In the genomic region with DNA sequence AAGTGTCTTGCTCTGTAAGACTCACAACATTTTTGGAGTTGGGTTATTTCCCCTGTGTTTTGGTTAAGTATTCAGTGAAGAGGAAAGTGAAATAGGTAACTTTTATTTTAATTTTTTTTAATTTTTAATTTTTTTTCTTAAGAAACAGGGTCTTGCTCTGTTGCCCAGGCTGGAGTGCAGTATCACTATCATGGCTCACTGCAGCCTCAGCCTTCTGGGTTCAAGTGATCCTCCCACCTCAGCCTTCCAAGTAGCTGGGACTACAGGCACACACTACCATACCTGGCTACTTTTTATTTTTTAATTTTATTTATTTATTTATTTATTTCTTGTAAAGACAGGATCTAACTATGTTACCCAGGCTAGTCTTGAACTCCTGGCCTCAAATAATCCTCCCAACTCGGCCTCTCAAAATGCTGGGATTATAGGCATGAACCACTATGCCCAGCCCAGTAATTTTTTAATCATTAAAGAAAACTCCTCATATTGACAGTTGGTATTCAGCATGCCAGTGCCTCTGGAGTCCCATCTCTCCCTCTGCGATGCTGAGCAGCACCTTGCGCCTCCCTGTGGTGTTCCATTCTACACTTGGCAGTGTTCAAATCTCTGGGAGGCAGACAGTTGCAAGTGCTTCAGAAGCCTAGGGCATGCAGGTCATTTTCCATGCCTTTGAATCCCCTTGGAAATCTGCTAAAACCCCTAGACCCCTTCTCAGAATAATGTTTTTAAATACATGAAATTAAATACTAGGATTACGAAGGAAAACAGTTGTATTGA, we compare ENCODE assay signal across 21 cellular contexts. TPM values are rescaled to one million over a fixed set of nuclear protein-coding genes. Genes with fewer than 3 reads are reported as not detected.
DNase-seq lines count a peak whose midpoint lies in the region; FAIRE-seq and TF ChIP-seq lines count a peak whose summit lies in the region.
"Had no signal": no experiment of that assay in that cellular context is flagged by ENCODE, and none has a peak within 500 bp of the region (broad histone marks: within the 10 kb centered on the region; RNA-seq: fewer than 3 reads in every experiment).

No MANE protein-coding gene starts in this region.

- no peaks in the 10 kb centered on the region for H3K4me1 ChIP-seq in kidney (ENCODE audit: control insufficient read depth in 1 of 2, insufficient read depth in 1 of 2, low read depth in 1 of 2, low read length in 2 of 2)

- no peak for TF ChIP-seq CTCF in kidney (IDR thresholded peaks at IDR 0.05; ENCODE audit: borderline replicate concordance, extremely low read depth, insufficient read depth)

- H3K36me3 ChIP-seq in H7 (replicated peaks; ENCODE audit: control insufficient read depth, insufficient read depth, low read length) (no peaks in the 10 kb centered on the region), kidney (ENCODE audit: control insufficient read depth in 1 of 2, insufficient read depth in 2 of 2, low read length in 2 of 2) (peaks cover 0 to 4% of the 10 kb centered on the region in 2 donors)
- H3K36me3 ChIP-seq: ascending aorta, gastrocnemius medialis, right atrium auricular region, SJSA1 had no signal

- no peak overlapping the region for H3K27ac ChIP-seq in kidney (ENCODE audit: low read depth in 2 of 2, low read length in 2 of 2)
- H3K27ac ChIP-seq: ascending aorta, gastrocnemius medialis, right atrium auricular region, SJSA1 had no signal

- POLR2A ChIA-PET in HEK293T (lab: Yijun Ruan, JAX) = interaction anchor here (0.6 kb wide), 1 partner anchor 9 kb away, joined by 4 read pairs; no protein-coding TSS in a partner anchor

- in situ Hi-C loops in ACHN (cut with HindIII; ENCODE audit: low pct_ligation_motif_present, low pct_unique_long_range_greater_than_20kb, low sequenced_read_pairs) = no loop called here

- DNase-seq in DMS53 (lab: John Stamatoyannopoulos, UW) = peak; percentile 44
- DNase-seq in DMS53 treated with DMSO at 0.1 percent for 48 hours (lab: John Stamatoyannopoulos, UW; ENCODE audit: unreplicated experiment) = no peak
- DNase-seq in ACHN = peak; percentile 3
- peak; percentile 58 for DNase-seq in H7
- DNase-seq in dermis blood vessel endothelial cell = peak; percentile 15
- DNase-seq in kidney = no peak
- DNase-seq in HEK293T (ENCODE audit: extremely low spot score) = no peak
- DNase-seq in frontal cortex (ENCODE audit: low spot score in 2 of 2) = no peak
- DNase-seq: activated T-cell treated with anti-CD3 and anti-CD28 coated beads, Interleukin-2, amount 50 U/mL, for 48 hours; C1 segment of cervical spinal cord; gastrocnemius medialis; hypothalamus; MM.1S; naive thymus-derived CD4-positive, alpha-beta T cell; T-helper 9 cell had no signal

- no peak overlapping the region for H3K9ac ChIP-seq in kidney (ENCODE audit: low read length in 2 of 2)

- H3K27me3 ChIP-seq in H7 (ENCODE audit: control insufficient read depth, insufficient read depth, low read length) = no peaks in the 10 kb centered on the region
- H3K27me3 ChIP-seq: ascending aorta, gastrocnemius medialis, right atrium auricular region, SJSA1 had no signal

- intact Hi-C loops in kidney (cut with DNase I) = no loop called here

- CTCF ChIA-PET in HEK293T (lab: Yijun Ruan, JAX) = no interaction called here

- H3K4me3 ChIP-seq in H7 (ENCODE audit: insufficient read depth, low read depth, low read length) (no peak overlapping the region), kidney (ENCODE audit: low read length in 2 of 2) (no peak overlapping the region)
- H3K4me3 ChIP-seq: ascending aorta, gastrocnemius medialis, right atrium auricular region, SJSA1 had no signal

- no peaks in the 10 kb centered on the region for H3K9me3 ChIP-seq in kidney (ENCODE audit: control insufficient read depth in 1 of 2, low read length in 2 of 2)
- H3K9me3 ChIP-seq: ascending aorta, gastrocnemius medialis, right atrium auricular region, SJSA1 had no signal

- no peak for FAIRE-seq in kidney (lab: Jason Lieb, UNC)
- FAIRE-seq in frontal cortex (lab: Jason Lieb, UNC) = no peak
- FAIRE-seq: GM12892, GM19239, RCC 7860 had no signal

TF ChIP-seq in HEK293T, 16 proteins besides CTCF, POLR2A, EP300 and RAD21:
- TF ChIP-seq HDGF (IDR thresholded peaks at IDR 0.05; ENCODE audit: borderline replicate concordance) (no peak), CTBP1 (IDR thresholded peaks at IDR 0.05; ENCODE audit: borderline replicate concordance) (no peak), FOXA1 (IDR thresholded peaks at IDR 0.05) (no peak), NFRKB (IDR thresholded peaks at IDR 0.05) (no peak), SUZ12 (IDR thresholded peaks at IDR 0.05) (no peak), ARNT (IDR thresholded peaks at IDR 0.05) (no peak), FOXK2 (IDR thresholded peaks at IDR 0.05) (no peak), BHLHE40 (IDR thresholded peaks at IDR 0.05; ENCODE audit: borderline replicate concordance) (no peak), FOXM1 (IDR thresholded peaks at IDR 0.05; ENCODE audit: borderline replicate concordance) (no peak)

RNA-seq across cellular contexts. Expression of gene GARNL3, which starts 41.1 kb away (rescaled TPM):
- 2.9 and 6.7 TPM in 2 replicates for total RNA-seq in H7 (2014; rRNA removed; shearing (Covaris generic))
- total RNA-seq in dermis blood vessel endothelial cell (2.4 and 3.4 TPM in 2 replicates), kidney (10.2 TPM), frontal cortex (59.1 TPM)
- polyA plus RNA-seq in kidney (ENCODE audit: insufficient read depth, low read depth, low replicate concordance) = 2.6 TPM

Comparison
In these comparisons a context has a peak if more than half of its experiments do, and no peak if none do; other contexts are left out.
1. DNase-seq: peak in DMS53 (single experiment), ACHN (single experiment), H7 (single experiment) and dermis blood vessel endothelial cell (single experiment); none in DMS53 treated with DMSO at 0.1 percent for 48 hours (single experiment), kidney (single experiment), HEK293T (single experiment) and frontal cortex (0 of 2).